In genomic region chr4:89162987-89163386, GRCh38 we compare ENCODE assay signal across 29 cellular contexts.
"Had no signal": no experiment of that assay in that cellular context is flagged by ENCODE, and none has a peak within 500 bp of the region (broad histone marks: within the 10 kb centered on the region; RNA-seq: fewer than 3 reads in every experiment).

No MANE protein-coding gene starts in this region.

- H3K27ac ChIP-seq: left lung, pancreas, prostate gland, skin epidermis, tibial nerve, uterus had no signal

- DNase-seq: hippocampal formation; kidney glomerular epithelial cell; left cardiac atrium; left lung; mesendoderm; naive thymus-derived CD4-positive, alpha-beta T cell; nucleus accumbens; pancreas; posterior cingulate gyrus; retina; right cardiac atrium; stimulated activated CD4-positive, alpha-beta T cell treated with anti-CD3 and anti-CD28 coated beads, Interleukin-12 subunit alpha, Interleukin-12 subunit beta, amount 100 ng/mL, for 4 hours; stimulated activated CD4-positive, alpha-beta T cell treated with anti-CD3 and anti-CD28 coated beads, Interleukin-15, amount 100 ng/mL, for 24 hours; stimulated activated CD4-positive, alpha-beta T cell treated with anti-CD3 and anti-CD28 coated beads, Interleukin-2, amount 100 ng/mL, for 24 hours; stimulated activated CD4-positive, alpha-beta T cell treated with anti-CD3 and anti-CD28 coated beads, Interleukin-4, amount 100 ng/mL, for 24 hours; stimulated activated naive CD4-positive, alpha-beta T cell treated with Interleukin-2 at 50 U/mL for 16 hours; stimulated activated naive CD8-positive, alpha-beta T cell treated with anti-CD3 and anti-CD28 coated beads, Interleukin-15, amount 100 ng/mL, for 72 hours; substantia nigra; uterus had no signal

- H3K27me3 ChIP-seq: left lung, pancreas, tibial nerve, uterus had no signal

- H3K9me3 ChIP-seq: left lung, pancreas, prostate gland, tibial nerve, uterus had no signal

- H3K27ac Mint-ChIP-seq: mesothelial cell of epicardium; naive thymus-derived CD4-positive, alpha-beta T cell; natural killer cell treated with Interleukin-12 subunit alpha and Interleukin-12 subunit beta and Interleukin-15 and Interleukin-18, amount 100 ng/mL, for 72 hours; stimulated activated memory B cell treated with anti-CD40 and anti-IgM and Interleukin-4, amounts not matched to agents 10 μg/mL and 1 μg/mL and 100 μg/mL, for 72 hours; type B pancreatic cell had no signal

- H3K36me3 ChIP-seq: left lung, pancreas, prostate gland, tibial nerve, uterus had no signal

- H3K27me3 Mint-ChIP-seq: stimulated activated naive CD8-positive, alpha-beta T cell treated with anti-CD3 and anti-CD28 coated beads, Interleukin-15, amount 100 ng/mL, for 72 hours; type B pancreatic cell had no signal

- H3K9me3 Mint-ChIP-seq: naive thymus-derived CD4-positive, alpha-beta T cell; natural killer cell treated with Interleukin-12 subunit alpha and Interleukin-12 subunit beta and Interleukin-15 and Interleukin-18, amount 100 ng/mL, for 72 hours; neural crest cell; stimulated activated naive CD8-positive, alpha-beta T cell treated with anti-CD3 and anti-CD28 coated beads, Interleukin-15, amount 100 ng/mL, for 72 hours; type B pancreatic cell had no signal

- H3K4me1 Mint-ChIP-seq: neural crest cell; stimulated activated memory B cell treated with anti-CD40 and anti-IgM and Interleukin-4, amounts not matched to agents 10 μg/mL and 1 μg/mL and 100 μg/mL, for 72 hours; stimulated activated naive CD8-positive, alpha-beta T cell treated with anti-CD3 and anti-CD28 coated beads, Interleukin-15, amount 100 ng/mL, for 72 hours had no signal

- H3K4me3 ChIP-seq: left lung, lung, pancreas, prostate gland, skin epidermis, tibial nerve, uterus had no signal

- ATAC-seq: left cardiac atrium; naive thymus-derived CD4-positive, alpha-beta T cell; pancreas; right cardiac atrium; sciatic nerve; stimulated activated memory B cell treated with anti-CD40 and anti-IgM and Interleukin-4, amounts not matched to agents 10 μg/mL and 1 μg/mL and 100 μg/mL, for 72 hours; stimulated activated naive CD8-positive, alpha-beta T cell treated with anti-CD3 and anti-CD28 coated beads, Interleukin-15, amount 100 ng/mL, for 72 hours had no signal

- H3K4me3 Mint-ChIP-seq: mesothelial cell of epicardium; naive thymus-derived CD4-positive, alpha-beta T cell; natural killer cell treated with Interleukin-12 subunit alpha and Interleukin-12 subunit beta and Interleukin-15 and Interleukin-18, amount 100 ng/mL, for 72 hours; neural crest cell; stimulated activated memory B cell treated with anti-CD40 and anti-IgM and Interleukin-4, amounts not matched to agents 10 μg/mL and 1 μg/mL and 100 μg/mL, for 72 hours; stimulated activated naive CD8-positive, alpha-beta T cell treated with anti-CD3 and anti-CD28 coated beads, Interleukin-15, amount 100 ng/mL, for 72 hours; type B pancreatic cell had no signal

- H3K36me3 Mint-ChIP-seq: mesothelial cell of epicardium; natural killer cell treated with Interleukin-12 subunit alpha and Interleukin-12 subunit beta and Interleukin-15 and Interleukin-18, amount 100 ng/mL, for 72 hours; stimulated activated memory B cell treated with anti-CD40 and anti-IgM and Interleukin-4, amounts not matched to agents 10 μg/mL and 1 μg/mL and 100 μg/mL, for 72 hours; type B pancreatic cell had no signal
